In genomic region chr12:55570689-55571088, GRCh38 we compare ENCODE assay signal across 5 cellular contexts. TPM values are rescaled to one million over a fixed set of nuclear protein-coding genes. Genes with fewer than 3 reads are reported as not detected.
"Had no signal": no experiment of that assay in that cellular context is flagged by ENCODE, and none has a peak within 500 bp of the region (broad histone marks: within the 10 kb centered on the region; RNA-seq: fewer than 3 reads in every experiment).

No MANE protein-coding gene starts in this region.

RNA-seq across cellular contexts. Expression of gene OR2AP1, which starts 1.6 kb away (rescaled TPM):
- total RNA-seq: HepG2, HT-29, HT1080, IMR-90 had no signal
- polyA plus RNA-seq: HepG2, IgD-negative memory B cell, IMR-90 had no signal

RNA-seq across cellular contexts. Expression of gene OR6C4, which starts 21.3 kb away (rescaled TPM):
- total RNA-seq: HepG2, HT-29, HT1080, IMR-90 had no signal
- polyA plus RNA-seq: HepG2, IgD-negative memory B cell, IMR-90 had no signal
